In the genomic region with DNA sequence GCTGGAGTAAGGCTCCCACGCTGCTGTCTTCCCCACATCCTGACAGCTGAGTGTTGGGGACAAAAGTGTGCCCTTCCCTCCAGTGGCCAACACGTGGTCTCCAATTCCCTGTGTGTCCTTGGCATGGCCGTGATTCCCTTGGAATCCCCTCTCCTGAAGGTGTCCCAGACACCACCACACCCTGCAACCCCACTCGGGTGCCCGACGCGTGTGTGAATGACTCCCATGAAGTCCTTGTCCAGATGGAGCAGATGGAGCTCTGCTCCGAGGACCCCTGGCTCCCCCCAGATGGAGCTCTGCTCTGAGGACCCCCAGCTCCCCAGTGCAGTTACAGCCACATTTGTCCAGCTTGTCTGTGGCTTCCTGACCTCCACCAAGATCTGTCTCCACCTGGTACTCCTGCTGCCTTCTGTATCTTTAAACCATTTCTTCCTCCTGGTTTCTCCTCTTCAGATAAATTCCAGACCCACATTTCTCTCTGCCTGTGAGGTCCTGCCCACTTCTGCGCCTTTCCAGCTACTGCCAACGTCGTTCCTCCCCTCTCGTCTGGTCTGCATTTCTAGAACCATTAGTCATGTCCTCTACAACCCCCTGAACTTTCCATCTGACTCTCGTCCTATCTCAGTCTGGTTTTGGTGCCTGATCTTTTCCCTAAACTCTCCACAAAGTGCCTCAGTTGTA, we compare ENCODE assay signal across 29 cellular contexts.
DNase-seq lines count a peak whose midpoint lies in the region; ATAC-seq and TF ChIP-seq lines count a peak whose summit lies in the region.
"Had no signal": no experiment of that assay in that cellular context is flagged by ENCODE, and none has a peak within 500 bp of the region (broad histone marks: within the 10 kb centered on the region; RNA-seq: fewer than 3 reads in every experiment).

No MANE protein-coding gene starts in this region.

- H3K4me3 ChIP-seq in IMR-90 (ENCODE audit: insufficient read depth, low read depth, low read length) (no peak overlapping the region), choroid plexus epithelial cell (ENCODE audit: low read depth, low read length) (no peak overlapping the region), trophoblast cell (ENCODE audit: low read depth, low read length) (peak overlapping the region; percentile 13), SJCRH30 (no peak overlapping the region), mesendoderm (ENCODE audit: low read length) (no peak overlapping the region)
- H3K4me3 ChIP-seq: cardiac muscle cell, lung, neural progenitor cell, PC-9, prostate gland, upper lobe of right lung had no signal

- peak overlapping the region; percentile 58 for H2AFZ ChIP-seq in IMR-90 (replicated peaks; ENCODE audit: low read length, poor library complexity)
- no peak overlapping the region for H2AFZ ChIP-seq in trophoblast cell (ENCODE audit: insufficient read depth, low read length, poor library complexity)
- H2AFZ ChIP-seq: neural progenitor cell, PC-9 had no signal

- H3K9ac ChIP-seq in IMR-90 (ENCODE audit: low read depth, low read length): no peak overlapping the region
- H3K9ac ChIP-seq in trophoblast cell (ENCODE audit: low read length): no peak overlapping the region
- no peak overlapping the region for H3K9ac ChIP-seq in mesendoderm (ENCODE audit: low read length)
- H3K9ac ChIP-seq: neural progenitor cell had no signal

- in situ Hi-C loops in IMR-90 (cut with MboI; ENCODE audit: low sequenced_read_pairs): loop anchor here (25.0 kb wide), 1 partner anchor 894 kb away; no protein-coding TSS in a partner anchor

- H3K27me3 ChIP-seq in IMR-90 (ENCODE audit: control insufficient read depth, insufficient read depth, low read length) (peaks cover 19% of the 10 kb centered on the region; the same call in 1 of the 2 replicates), trophoblast cell (ENCODE audit: insufficient read depth, low read length) (no peaks in the 10 kb centered on the region), SJCRH30 (peaks cover 12% of the 10 kb centered on the region), mesendoderm (ENCODE audit: insufficient read depth, low read length, poor library complexity) (no peaks in the 10 kb centered on the region)
- H3K27me3 ChIP-seq: cardiac muscle cell, neural progenitor cell, upper lobe of right lung had no signal

- no peak overlapping the region for H2BK15ac ChIP-seq in IMR-90 (ENCODE audit: low read depth, low read length)
- no peak overlapping the region for H2BK15ac ChIP-seq in mesendoderm (replicated peaks; ENCODE audit: low read depth)

- intact Hi-C loops in IMR-90 (cut with micrococcal nuclease): no loop called here

- BruUV-seq in IMR-90 (replicated peaks; lab: Mats Ljungman, UMichigan): no TSS peak

- no peak overlapping the region for H3K14ac ChIP-seq in IMR-90 (replicated peaks; ENCODE audit: low read depth, low read length)
- H3K14ac ChIP-seq in trophoblast cell (ENCODE audit: low read length): no peak overlapping the region

- H2AK5ac ChIP-seq in IMR-90 (ENCODE audit: low read depth, low read length): no peak overlapping the region
- H2AK5ac ChIP-seq in trophoblast cell (ENCODE audit: low read length): no peak overlapping the region
- no peak overlapping the region for H2AK5ac ChIP-seq in mesendoderm (ENCODE audit: low read length)

- H4K20me1 ChIP-seq in IMR-90 (ENCODE audit: insufficient read depth, low read length): no peaks in the 10 kb centered on the region

- H3K4me2 ChIP-seq in IMR-90 (ENCODE audit: low read depth, low read length) (no peak overlapping the region), trophoblast cell (ENCODE audit: low read length) (no peak overlapping the region), mesendoderm (ENCODE audit: low read length) (no peak overlapping the region)
- H3K4me2 ChIP-seq: neural progenitor cell, PC-9 had no signal

- H4K8ac ChIP-seq in IMR-90 (ENCODE audit: low read depth in 2 of 2, low read length in 2 of 2) (no peak overlapping the region), trophoblast cell (ENCODE audit: low read depth, low read length) (no peak overlapping the region), mesendoderm (ENCODE audit: low read depth, low read length) (no peak overlapping the region)

- TF ChIP-seq CTCF in IMR-90 (conservative IDR thresholded peaks at IDR 0.05; ENCODE audit: low read depth, low read length) (no peak), choroid plexus epithelial cell (conservative IDR thresholded peaks at IDR 0.05; ENCODE audit: low read depth, low read length) (no peak)

- H3K9me3 ChIP-seq in IMR-90 (ENCODE audit: control insufficient read depth, insufficient read depth, low read length) (no peaks in the 10 kb centered on the region), trophoblast cell (ENCODE audit: insufficient read depth, low read depth, low read length) (peaks cover 3% of the 10 kb centered on the region), SJCRH30 (replicated peaks) (no peaks in the 10 kb centered on the region)
- H3K9me3 ChIP-seq: prostate gland, upper lobe of right lung had no signal

- ATAC-seq in IMR-90 (ENCODE audit: low read depth): 0 out of 2 replicates have a peak, but pooled peaks have one; percentile 11
- ATAC-seq in left lobe of liver: no peak
- ATAC-seq: WTC11 had no signal

- H3K18ac ChIP-seq in IMR-90 (ENCODE audit: low read depth, low read length): no peak overlapping the region
- H3K18ac ChIP-seq in trophoblast cell (ENCODE audit: low read length): no peak overlapping the region
- no peak overlapping the region for H3K18ac ChIP-seq in mesendoderm (ENCODE audit: low read length)

- H3K4me1 ChIP-seq in IMR-90 (ENCODE audit: control insufficient read depth, insufficient read depth, low read length) (no peaks in the 10 kb centered on the region), trophoblast cell (ENCODE audit: control insufficient read depth in 1 of 2, insufficient read depth in 2 of 2, low read length in 2 of 2) (peaks cover 8 to 17% of the 10 kb centered on the region in 2 experiments), SJCRH30 (no peaks in the 10 kb centered on the region), mesendoderm (ENCODE audit: control insufficient read depth, low read depth, low read length) (no peaks in the 10 kb centered on the region)
- H3K4me1 ChIP-seq: prostate gland, upper lobe of right lung had no signal

- CTCF ChIA-PET in IMR-90 (lab: Yijun Ruan, JAX): no interaction called here

- H2AK9ac ChIP-seq in IMR-90 (replicated peaks; ENCODE audit: low read depth, low read length, poor library complexity): no peak overlapping the region

- no peaks in the 10 kb centered on the region for H3K79me1 ChIP-seq in IMR-90 (ENCODE audit: low read depth in 1 of 2, low read length in 2 of 2)
- peaks cover 3% of the 10 kb centered on the region for H3K79me1 ChIP-seq in trophoblast cell (ENCODE audit: low read length)
- no peaks in the 10 kb centered on the region for H3K79me1 ChIP-seq in mesendoderm (ENCODE audit: low read length)

- H3K56ac ChIP-seq in IMR-90 (ENCODE audit: extremely low read depth, insufficient read depth, low read length) (no peak overlapping the region), mesendoderm (ENCODE audit: low read length) (no peak overlapping the region)

- no peak overlapping the region for H3K27ac ChIP-seq in IMR-90 (ENCODE audit: insufficient read depth, low read length)
- H3K27ac ChIP-seq in trophoblast cell (ENCODE audit: low read depth, low read length): no peak overlapping the region
- H3K27ac ChIP-seq in SJCRH30: no peak overlapping the region
- no peak overlapping the region for H3K27ac ChIP-seq in mesendoderm (ENCODE audit: low read depth, low read length)
- H3K27ac ChIP-seq: cardiac muscle cell, neural progenitor cell, PC-9, prostate gland, upper lobe of right lung had no signal

- H2BK5ac ChIP-seq in IMR-90 (ENCODE audit: low read depth, low read length, poor library complexity, severe bottlenecking): no peak overlapping the region
- H2BK5ac ChIP-seq in trophoblast cell (ENCODE audit: low read depth, low read length, poor library complexity): no peak overlapping the region
- no peak overlapping the region for H2BK5ac ChIP-seq in mesendoderm (ENCODE audit: low read length)

- TF ChIP-seq RAD21 in IMR-90 (IDR thresholded peaks at IDR 0.05; ENCODE audit: low read length): no peak

- H2BK20ac ChIP-seq in IMR-90 (ENCODE audit: low read depth, low read length): no peak overlapping the region

- H2BK12ac ChIP-seq in trophoblast cell (ENCODE audit: low read length): no peak overlapping the region

- H3K9me1 ChIP-seq in IMR-90 (ENCODE audit: insufficient read depth, low read length): 0 out of 2 replicates have a peak, but pooled peaks cover 4% of the 10 kb centered on the region

- H3K23ac ChIP-seq in IMR-90 (ENCODE audit: low read depth, low read length): no peak overlapping the region
- H3K23ac ChIP-seq in trophoblast cell (ENCODE audit: low read length): no peak overlapping the region
- H3K23ac ChIP-seq in mesendoderm (ENCODE audit: low read length): no peak overlapping the region

- no peak for TF ChIP-seq POLR2A in IMR-90 (IDR thresholded peaks at IDR 0.05; ENCODE audit: low read depth, low read length)

- H4K5ac ChIP-seq in IMR-90 (ENCODE audit: low read depth, low read length): no peak overlapping the region
- no peak overlapping the region for H4K5ac ChIP-seq in mesendoderm (ENCODE audit: low read length)

- no peak overlapping the region for H2BK120ac ChIP-seq in IMR-90 (ENCODE audit: low read depth, low read length)
- H2BK120ac ChIP-seq in trophoblast cell (ENCODE audit: insufficient read depth, low read length, poor library complexity): peak overlapping the region; percentile 2
- H2BK120ac ChIP-seq in mesendoderm (ENCODE audit: low read depth, low read length): no peak overlapping the region

- H4K12ac ChIP-seq in trophoblast cell (ENCODE audit: low read depth, low read length): no peak overlapping the region

- POLR2A ChIA-PET in IMR-90 (lab: Charles Lee; ENCODE audit: unreplicated experiment): no interaction called here

- DNase-seq in AG20443 (ENCODE audit: low spot score) (peak; percentile 49), IMR-90 (peak; percentile 7), choroid plexus epithelial cell (ENCODE audit: low read depth) (peak; percentile 10), trophoblast cell (no peak), SJCRH30 (no peak), mesendoderm (no peak), left lobe of liver (ENCODE audit: low spot score) (no peak), ureter (ENCODE audit: low spot score) (no peak)
- DNase-seq: activated CD4-positive, alpha-beta T cell treated with anti-CD3 and anti-CD28 coated beads, Interleukin-2, amount 50 U/mL, for 4 hours; activated effector memory CD4-positive, alpha-beta T cell treated with anti-CD3 and anti-CD28 coated beads, Interleukin-2, amount 50 U/mL, for 16 hours; activated T-cell treated with anti-CD3 and anti-CD28 coated beads for 4 hours; dermis blood vessel endothelial cell; GDM1; Karpas-422; MV-4-11; NCI-H1694; NCI-H2171; NCI-H524; NK-92 treated with Interleukin-12 subunit alpha and Interleukin-12 subunit beta, amount 100 ng/mL, for 24 hours; PC-9; SHP77; SW 1271; T1000; upper lobe of right lung had no signal

- H4K91ac ChIP-seq in IMR-90 (ENCODE audit: insufficient read depth, low read depth, low read length) (no peak overlapping the region), trophoblast cell (ENCODE audit: low read depth, low read length) (peak overlapping the region; percentile 22)

- H3K79me2 ChIP-seq in trophoblast cell (ENCODE audit: control insufficient read depth, insufficient read depth, low read length, poor library complexity): no peaks in the 10 kb centered on the region
- H3K79me2 ChIP-seq in mesendoderm (ENCODE audit: control insufficient read depth, insufficient read depth, low read length): no peaks in the 10 kb centered on the region

- dilution Hi-C loops in IMR-90 (cut with HindIII; ENCODE audit: low sequenced_read_pairs, unreplicated experiment): no loop called here

- no peak overlapping the region for H3K4ac ChIP-seq in IMR-90 (ENCODE audit: low read depth, low read length)
- no peak overlapping the region for H3K4ac ChIP-seq in trophoblast cell (ENCODE audit: low read depth, low read length)
- no peak overlapping the region for H3K4ac ChIP-seq in mesendoderm (ENCODE audit: low read depth, low read length)

- 44% methylated on average over 9 of the region's 13 CpGs; no CpG with 5 or more reads in 1 of the 2 experiments for WGBS in IMR-90 (ENCODE audit: extremely low coverage in 2 of 2, insufficient read length in 1 of 2), 2 experiments
- WGBS in trophoblast cell (ENCODE audit: extremely low coverage, insufficient coverage, insufficient read length): no CpG with 5 or more reads among the region's 13 CpGs
- no CpG with 5 or more reads among the region's 13 CpGs for WGBS in mesendoderm (ENCODE audit: extremely low coverage, insufficient coverage, low lambda C conversion rate)

- H3K36me3 ChIP-seq in IMR-90 (ENCODE audit: control insufficient read depth, insufficient read depth, low read length): no peaks in the 10 kb centered on the region
- H3K36me3 ChIP-seq in trophoblast cell (ENCODE audit: control insufficient read depth in 1 of 2, insufficient read depth in 2 of 2, low read length in 2 of 2): no peaks in the 10 kb centered on the region
- H3K36me3 ChIP-seq in SJCRH30: no peaks in the 10 kb centered on the region
- no peaks in the 10 kb centered on the region for H3K36me3 ChIP-seq in mesendoderm (ENCODE audit: control insufficient read depth, insufficient read depth, low read length)
- H3K36me3 ChIP-seq: cardiac muscle cell, neural progenitor cell, prostate gland, upper lobe of right lung had no signal

Comparison
In these comparisons a context has a peak if more than half of its experiments do, and no peak if none do; other contexts are left out.
1. DNase-seq: peak in AG20443 (single experiment), IMR-90 (single experiment) and choroid plexus epithelial cell (single experiment); none in trophoblast cell (0 of 2), SJCRH30 (0 of 2), mesendoderm (single experiment), left lobe of liver (single experiment) and ureter (single experiment).